8 cellular contexts compared by ENCODE assay signal in genomic region chr3:148991219-148992026, GRCh38. TPM values are rescaled to one million over a fixed set of nuclear protein-coding genes. Genes with fewer than 3 reads are reported as not detected.
DNase-seq lines count a peak whose midpoint lies in the region; ATAC-seq lines count a peak whose summit lies in the region.

Gene GYG1, plus strand, starts transcription at chr3:148991540. Its CDS starts 101 bp downstream, at chr3:148991641.

- peaks cover 15% of the 10 kb centered on the region; the same call in 1 of the 2 replicates for H4K20me1 ChIP-seq in BLaER1

- H3K27ac ChIP-seq in BLaER1 = peak within 1 kb of the TSS; percentile 93

- H3K27me3 ChIP-seq in BLaER1 = no peaks in the 10 kb centered on the region

- peak within 1 kb of the TSS; percentile 92 for H3K9ac ChIP-seq in BLaER1

- DNase-seq in NCI-H748 treated with DMSO at 0.1 percent for 48 hours (lab: John Stamatoyannopoulos, UW) (peak; percentile 17), lung microvascular endothelial cell (ENCODE audit: low read depth in 2 of 2) (peak; percentile 84 to 88)
- peak; percentile 61 to 68 for DNase-seq in activated CD8-positive, alpha-beta memory T cell treated with anti-CD3 and anti-CD28 coated beads for 1 hour (ENCODE audit: extremely low read depth in 1 of 2, low read depth in 1 of 2)
- DNase-seq in effector CD8-positive, alpha-beta T cell (lab: John Stamatoyannopoulos, UW) = peak; percentile 57
- DNase-seq in stimulated activated CD8-positive, alpha-beta memory T cell treated with anti-CD3 and anti-CD28 coated beads, Interleukin-12 subunit alpha, Interleukin-12 subunit beta, amount 100 ng/mL, for 1 hour (ENCODE audit: low read depth) = peak; percentile 60

- H3K9me3 ChIP-seq in BLaER1 = no peaks in the 10 kb centered on the region

- peak; percentile 77 for ATAC-seq in GM19043 (IDR thresholded peaks at IDR 0.05; ENCODE audit: low read depth, unreplicated experiment)
- ATAC-seq in HG03354 (IDR thresholded peaks at IDR 0.05; ENCODE audit: poor library complexity, severe bottlenecking, unreplicated experiment) = peak; percentile 82

- H3K4me1 ChIP-seq in BLaER1 = peaks cover 17% of the 10 kb centered on the region

- peak within 1 kb of the TSS; percentile 87 for H3K4me2 ChIP-seq in BLaER1

- H3K4me3 ChIP-seq in BLaER1 = peak within 1 kb of the TSS; percentile 96

- H3K36me3 ChIP-seq in BLaER1 = peaks cover 27% of the 10 kb centered on the region

RNA-seq across cellular contexts. Expression of gene GYG1, which starts in this region (rescaled TPM):
- total RNA-seq in lung microvascular endothelial cell = 35.5 and 38.3 TPM in 2 replicates

Comparison
In these comparisons a context has a peak if more than half of its experiments do, and no peak if none do; other contexts are left out.
1. Peak in every context shown above with its lines: DNase-seq, ATAC-seq, H3K4me3 ChIP-seq and H3K27ac ChIP-seq.
2. DNase-seq: peak in every context shown above with its lines; median percentile 86 in lung microvascular endothelial cell; 64 in activated CD8-positive, alpha-beta memory T cell treated with anti-CD3 and anti-CD28 coated beads for 1 hour; 60 in stimulated activated CD8-positive, alpha-beta memory T cell treated with anti-CD3 and anti-CD28 coated beads, Interleukin-12 subunit alpha, Interleukin-12 subunit beta, amount 100 ng/mL, for 1 hour; 57 in effector CD8-positive, alpha-beta T cell; 17 in NCI-H748 treated with DMSO at 0.1 percent for 48 hours.